ENCODE assay signal across 8 cellular contexts in the genomic region with DNA sequence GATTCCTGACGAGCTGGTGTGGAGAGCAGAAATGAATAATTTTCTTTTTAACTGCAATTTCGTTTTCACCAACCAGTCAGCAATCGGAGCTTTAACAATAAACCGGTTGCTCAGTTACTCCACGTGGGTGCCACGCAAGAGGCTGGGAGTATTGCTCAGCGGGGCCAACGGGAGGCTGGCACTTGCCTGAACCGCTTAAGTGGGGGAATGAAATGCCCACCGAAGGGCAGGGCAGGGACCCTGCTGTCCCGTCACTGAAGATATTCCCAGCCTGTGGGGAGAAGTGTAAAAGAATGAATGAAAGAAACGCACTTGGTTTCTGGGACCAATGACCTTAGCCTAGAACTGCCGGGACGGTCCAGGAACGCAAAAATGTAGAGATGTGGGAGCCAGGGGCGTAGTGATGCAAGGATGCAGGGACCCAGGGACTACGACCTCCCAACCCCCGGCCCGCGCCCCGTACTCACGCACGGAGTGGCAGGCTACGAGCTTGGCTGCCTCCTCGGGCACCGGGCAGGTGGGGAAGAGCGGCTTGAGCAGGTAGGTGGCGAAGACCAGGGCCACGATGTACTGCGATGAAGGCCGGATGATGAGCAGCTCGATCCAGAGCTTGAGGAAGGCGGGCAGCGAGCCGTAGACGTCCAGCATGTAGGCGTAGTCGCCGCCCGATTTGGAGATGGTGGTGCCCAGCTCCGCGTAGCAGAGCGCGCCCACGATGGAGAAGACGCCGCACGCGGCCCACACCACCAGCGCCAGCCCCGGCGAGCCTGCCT.
DNase-seq lines count a peak whose midpoint lies in the region; ATAC-seq and TF ChIP-seq lines count a peak whose summit lies in the region.
"Not testable (repeated sequence)": the region's sequence is repeated elsewhere in the genome, so short reads cannot be mapped to it uniquely, and the experiment has no call there.

No MANE protein-coding gene starts in this region.

- H2BK15ac ChIP-seq in neuronal stem cell (ENCODE audit: low read length), result not testable (repeated sequence)

- H2AFZ ChIP-seq in DND-41 (ENCODE audit: low read depth, low read length) (peak overlapping the region; percentile 80), neuronal stem cell (ENCODE audit: low read length) (peak overlapping the region; percentile 95)

- H3K79me2 ChIP-seq in DND-41 (ENCODE audit: insufficient read depth, low read length), result peaks cover 50% of the 10 kb centered on the region

- H4K20me1 ChIP-seq in DND-41 (ENCODE audit: insufficient read depth, low read length), result peaks cover 30% of the 10 kb centered on the region

- not testable (repeated sequence) for H3K14ac ChIP-seq in neuronal stem cell (ENCODE audit: low read length)

- H3K4me2 ChIP-seq in DND-41 (ENCODE audit: insufficient read depth, low read length) (peak overlapping the region; percentile 77), neuronal stem cell (ENCODE audit: insufficient read depth, low read length, poor library complexity, severe bottlenecking) (peak overlapping the region; percentile 49)

- H3K27me3 ChIP-seq in DND-41 (ENCODE audit: insufficient read depth, low read length, poor library complexity); iPS-15b (ENCODE audit: control insufficient read depth, insufficient read depth, low read length); neuronal stem cell (ENCODE audit: control insufficient read depth in 3 of 3, insufficient read depth in 3 of 3, low read depth in 1 of 3, low read length in 3 of 3): not testable (repeated sequence)

- not testable (repeated sequence) for H2BK12ac ChIP-seq in neuronal stem cell (ENCODE audit: low read length)

- H4K91ac ChIP-seq in neuronal stem cell (ENCODE audit: low read depth, low read length, poor library complexity), result not testable (repeated sequence)

- H3K4me1 ChIP-seq in DND-41 (ENCODE audit: insufficient read depth, low read length) (peaks cover 31% of the 10 kb centered on the region), neuronal stem cell (ENCODE audit: control insufficient read depth in 2 of 2, insufficient read depth in 1 of 2, low read depth in 1 of 2, low read length in 2 of 2) (peaks cover 10 to 23% of the 10 kb centered on the region in 2 donors)
- not testable (repeated sequence) for H3K4me1 ChIP-seq in iPS-15b (ENCODE audit: control insufficient read depth, insufficient read depth, low read length)

- not testable (repeated sequence) for TF ChIP-seq CTCF in DND-41 (IDR thresholded peaks at IDR 0.05; ENCODE audit: borderline replicate concordance, extremely low read depth, low read length, poor library complexity, severe bottlenecking); HFF-Myc (IDR thresholded peaks at IDR 0.05; ENCODE audit: low read depth, low read length, missing control alignments)

- H3K9me3 ChIP-seq in DND-41 (ENCODE audit: insufficient read depth, low read length, severe bottlenecking); iPS-15b (ENCODE audit: control insufficient read depth, insufficient read depth, low read length); neuronal stem cell (replicated peaks in 1 of 2; ENCODE audit: control insufficient read depth in 2 of 2, insufficient read depth in 1 of 2, low read depth in 1 of 2, low read length in 2 of 2): not testable (repeated sequence)

- ATAC-seq in DND-41 (ENCODE audit: insufficient read depth, low read depth), result peak; percentile 2; the same call in 2 of the 3 replicates

- H3K36me3 ChIP-seq in DND-41 (ENCODE audit: insufficient read depth, low read length) (peaks cover 23% of the 10 kb centered on the region), neuronal stem cell (replicated peaks in 1 of 2; ENCODE audit: control insufficient read depth in 2 of 2, insufficient read depth in 2 of 2, low read length in 2 of 2) (peaks cover 0 to 16% of the 10 kb centered on the region in 2 donors)
- not testable (repeated sequence) for H3K36me3 ChIP-seq in iPS-15b (ENCODE audit: control insufficient read depth, insufficient read depth, low read length)

- not testable (repeated sequence) for H2BK120ac ChIP-seq in neuronal stem cell (ENCODE audit: low read depth, low read length)

- H3K27ac ChIP-seq in DND-41 (ENCODE audit: low read length) (peak overlapping the region; percentile 88), cingulate gyrus (ENCODE audit: low read depth, low read length) (peak overlapping the region; percentile 79), temporal lobe (ENCODE audit: low read depth, low read length) (peak overlapping the region; percentile 61)
- H3K27ac ChIP-seq in neuronal stem cell (replicated peaks; ENCODE audit: low read length), result not testable (repeated sequence)

- H3K4ac ChIP-seq in neuronal stem cell (ENCODE audit: low read length), result not testable (repeated sequence)

- not testable (repeated sequence) for H4K8ac ChIP-seq in neuronal stem cell (ENCODE audit: low read depth, low read length)

- H3K4me3 ChIP-seq in DND-41 (ENCODE audit: low read depth in 1 of 2, low read length in 2 of 2) (peak overlapping the region; percentile 80 to 83), HFF-Myc (replicated peaks; ENCODE audit: low read depth, low read length) (peak overlapping the region; percentile 80), iPS-15b (ENCODE audit: low read depth, low read length) (peak overlapping the region; percentile 87), neuronal stem cell (ENCODE audit: low read length in 2 of 2) (peak overlapping the region; percentile 66 to 99)

- H2BK5ac ChIP-seq in neuronal stem cell (ENCODE audit: low read length), result not testable (repeated sequence)

- H3K79me1 ChIP-seq in neuronal stem cell (ENCODE audit: low read depth, low read length), result not testable (repeated sequence)

- not testable (repeated sequence) for H2AK5ac ChIP-seq in neuronal stem cell (ENCODE audit: low read depth, low read length)

- peak overlapping the region; percentile 83 for H3K9ac ChIP-seq in DND-41 (ENCODE audit: low read depth, low read length)
- peak overlapping the region; percentile 83 for H3K9ac ChIP-seq in iPS-15b (ENCODE audit: low read depth, low read length)
- H3K9ac ChIP-seq in neuronal stem cell (ENCODE audit: low read depth, low read length, poor library complexity), result peak overlapping the region; percentile 93

- H3K18ac ChIP-seq in neuronal stem cell (ENCODE audit: low read length), result peak overlapping the region; percentile 57

- H3K23ac ChIP-seq in neuronal stem cell (ENCODE audit: low read depth, low read length, poor library complexity), result peak overlapping the region; percentile 98

- DNase-seq in DND-41; HFF-Myc (ENCODE audit: extremely low read depth, low read depth); neuronal stem cell (ENCODE audit: low spot score): not testable (repeated sequence)
- peak; percentile 50 for DNase-seq in NCI-H69 (lab: John Stamatoyannopoulos, UW)
- peak; percentile 88 for DNase-seq in activated CD8-positive, alpha-beta memory T cell treated with anti-CD3 and anti-CD28 coated beads for 24 hours

- no CpG with 5 or more reads among the region's 52 CpGs for WGBS in neuronal stem cell (ENCODE audit: extremely low coverage in 2 of 2, insufficient read length in 2 of 2, insufficient replicate concordance in 1 of 2), 2 donors
